1 cellular context compared by ENCODE assay signal in genomic region chr4:127781303-127782024, GRCh38.
A peak's percentile ranks its signal among the peaks of the same experiment; 100 is the strongest.
TF ChIP-seq lines count a peak whose summit lies in the region.

No MANE protein-coding gene starts in this region.

TF ChIP-seq in WTC11, 78 proteins besides CTCF, POLR2A, EP300 and RAD21 (continued from another document):
- TF ChIP-seq ZNF532 (CRISPR knock-in tag; IDR thresholded peaks at IDR 0.05; ENCODE audit: borderline replicate concordance) (no peak), ZMAT4 (CRISPR knock-in tag; IDR thresholded peaks at IDR 0.05) (no peak), TEAD1 (CRISPR knock-in tag; IDR thresholded peaks at IDR 0.05) (peak; percentile 80; the same call in 1 of the 2 replicates), ZNF138 (CRISPR knock-in tag; conservative IDR thresholded peaks at IDR 0.05) (peak; percentile 76; the same call in 1 of the 2 replicates), TP53 (CRISPR knock-in tag; IDR thresholded peaks at IDR 0.05) (peak; percentile 58; the same call in 1 of the 2 replicates), FOXP4 (CRISPR knock-in tag; IDR thresholded peaks at IDR 0.05) (peak; percentile 92), NFE2L1 (CRISPR knock-in tag; IDR thresholded peaks at IDR 0.05) (peak; percentile 88), ZNF671 (CRISPR knock-in tag; IDR thresholded peaks at IDR 0.05) (no peak), ESRRA (CRISPR knock-in tag; IDR thresholded peaks at IDR 0.05; ENCODE audit: borderline replicate concordance) (peak; percentile 80; the same call in 1 of the 2 replicates), IRF2 (CRISPR knock-in tag; IDR thresholded peaks at IDR 0.05; ENCODE audit: borderline replicate concordance, low read depth) (0 out of 2 replicates have a peak, but pooled peaks have one; percentile 23), FOXK1 (CRISPR knock-in tag; IDR thresholded peaks at IDR 0.05) (peak; percentile 80; the same call in 1 of the 2 replicates), CREM (CRISPR knock-in tag; IDR thresholded peaks at IDR 0.05) (0 out of 2 replicates have a peak, but pooled peaks have one; percentile 75), IRF1 (CRISPR knock-in tag; IDR thresholded peaks at IDR 0.05) (peak; percentile 90), SP1 (CRISPR knock-in tag; conservative IDR thresholded peaks at IDR 0.05) (peak; percentile 34; the same call in 1 of the 2 replicates), ARID4B (CRISPR knock-in tag; IDR thresholded peaks at IDR 0.05; ENCODE audit: borderline replicate concordance) (peak; percentile 68; the same call in 1 of the 2 replicates), USF1 (CRISPR knock-in tag; IDR thresholded peaks at IDR 0.05) (0 out of 2 replicates have a peak, but pooled peaks have one; percentile 54)
